In the genomic region with DNA sequence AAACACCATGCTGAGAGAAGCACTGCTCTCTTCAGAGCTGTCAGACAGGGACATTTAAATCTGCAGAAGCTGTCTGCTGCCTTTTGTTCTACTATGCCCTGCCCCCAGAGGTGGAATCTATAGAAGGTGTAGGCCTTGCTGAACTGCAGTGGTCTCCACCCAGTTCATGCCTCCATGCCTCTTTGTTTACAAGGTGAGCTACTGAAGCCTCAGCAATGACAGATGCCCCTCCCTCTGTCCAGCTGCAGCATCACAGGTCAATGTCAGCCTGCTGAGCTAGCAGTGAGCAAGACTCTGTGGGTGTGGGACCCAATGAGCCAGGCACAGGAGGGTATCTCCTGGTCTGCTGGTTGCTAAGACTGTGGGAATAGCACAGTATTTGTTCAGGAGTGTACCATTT, we compare ENCODE assay signal across 30 cellular contexts. TPM values are rescaled to one million over a fixed set of nuclear protein-coding genes. Genes with fewer than 3 reads are reported as not detected.
"Had no signal": no experiment of that assay in that cellular context is flagged by ENCODE, and none has a peak within 500 bp of the region (broad histone marks: within the 10 kb centered on the region; RNA-seq: fewer than 3 reads in every experiment).

No MANE protein-coding gene starts in this region.

- ATAC-seq: natural killer cell; psoas muscle; right cardiac atrium; sciatic nerve; stimulated activated memory B cell treated with anti-CD40 and anti-IgM and Interleukin-4, amounts not matched to agents 10 μg/mL and 1 μg/mL and 100 μg/mL, for 72 hours; stimulated activated naive CD8-positive, alpha-beta T cell treated with anti-CD3 and anti-CD28 coated beads, Interleukin-15, amount 100 ng/mL, for 72 hours; stimulated activated naive CD8-positive, alpha-beta T cell treated with anti-CD3 and anti-CD28 coated beads, Interleukin-15, Interleukin-2, amounts not matched to agents 100 U/mL and 50 U/mL, for 24 hours had no signal

- H3K9ac ChIP-seq: neural progenitor cell, parathyroid adenoma had no signal

- FAIRE-seq: urothelium cell line had no signal

- H3K4me2 ChIP-seq: neural progenitor cell, smooth muscle cell had no signal

- H3K36me3 ChIP-seq: neural progenitor cell, ovary, spleen, suprapubic skin, tibial artery, transverse colon, vagina had no signal

- H3K27ac ChIP-seq: neural progenitor cell, ovary, parathyroid adenoma, psoas muscle, skin epidermis, spleen, suprapubic skin, testis, tibial artery, transverse colon, vagina had no signal

- H2AFZ ChIP-seq: neural progenitor cell, parathyroid adenoma had no signal

- H3K4me1 ChIP-seq: neural progenitor cell, parathyroid adenoma, psoas muscle, spleen, suprapubic skin, testis, tibial artery, transverse colon, vagina had no signal

- H3K79me2 ChIP-seq: parathyroid adenoma had no signal

- H3K9me3 ChIP-seq: ovary, testis, vagina had no signal

- DNase-seq: natural killer cell; occipital lobe; ovary; posterior cingulate gyrus; psoas muscle; right cardiac atrium; spleen; stimulated activated CD4-positive, alpha-beta T cell treated with anti-CD3 and anti-CD28 coated beads, Interleukin-12 subunit alpha, Interleukin-12 subunit beta, amount 100 ng/mL, for 4 hours; stimulated activated CD4-positive, alpha-beta T cell treated with anti-CD3 and anti-CD28 coated beads, Interleukin-1b, Interleukin-23, amount 100 ng/mL, for 48 hours; stimulated activated CD4-positive, alpha-beta T cell treated with anti-CD3 and anti-CD28 coated beads, Interleukin-4, amount 100 ng/mL, for 1 hour; stimulated activated CD4-positive, alpha-beta T cell treated with anti-CD3 and anti-CD28 coated beads, Interleukin-4, amount 100 ng/mL, for 4 hours; stimulated activated CD8-positive, alpha-beta memory T cell treated with anti-CD3 and anti-CD28 coated beads, Interleukin-4, amount 100 ng/mL, for 48 hours; stimulated activated naive CD4-positive, alpha-beta T cell; stimulated activated naive CD8-positive, alpha-beta T cell treated with anti-CD3 and anti-CD28 coated beads, Interleukin-15, amount 100 ng/mL, for 72 hours; stimulated activated naive CD8-positive, alpha-beta T cell treated with anti-CD3 and anti-CD28 coated beads, Interleukin-15, Interleukin-2, amounts not matched to agents 100 U/mL and 50 U/mL, for 24 hours; substantia nigra; testis; tibial artery; transverse colon had no signal

- H3K4me3 ChIP-seq: neural progenitor cell, ovary, psoas muscle, skin epidermis, smooth muscle cell, spleen, suprapubic skin, testis, tibial artery, transverse colon, vagina had no signal

- H3K27me3 ChIP-seq: neural progenitor cell, ovary, spleen, suprapubic skin, testis, tibial artery, transverse colon, vagina had no signal

RNA-seq across cellular contexts. Expression of a gene that starts 25.4 kb away (rescaled TPM):
- total RNA-seq: natural killer cell, occipital lobe, osteoblast, psoas muscle, right cardiac atrium, sciatic nerve, smooth muscle cell, spleen, suprapubic skin, testis, transverse colon, vagina had no signal
- polyA plus RNA-seq: neural cell, ovary, psoas muscle, right cardiac atrium, smooth muscle cell, spleen had no signal
